ENCODE assay signal across 8 cellular contexts in the genomic region with DNA sequence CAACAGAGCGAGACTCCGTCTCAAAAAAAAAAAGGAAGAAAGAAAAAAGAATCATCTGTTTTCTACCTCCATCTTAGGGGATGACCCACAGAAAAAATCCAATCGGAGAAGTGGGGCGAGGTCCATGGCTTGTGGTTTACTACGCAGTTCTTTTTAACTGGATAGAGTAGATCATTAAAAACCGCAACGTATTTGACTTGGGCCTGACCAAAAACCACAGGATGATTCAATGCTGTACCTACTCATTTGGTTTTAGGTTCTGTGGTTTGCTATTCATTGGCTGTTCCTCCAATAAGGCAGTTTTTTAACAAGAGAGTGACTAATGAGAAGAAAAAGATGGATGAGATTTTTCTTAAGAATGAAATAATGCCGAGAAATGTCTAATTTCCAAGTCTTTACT.
A peak's percentile ranks its signal among the peaks of the same experiment; 100 is the strongest.
DNase-seq lines count a peak whose midpoint lies in the region; ATAC-seq and TF ChIP-seq lines count a peak whose summit lies in the region.

No MANE protein-coding gene starts in this region.

- H4K20me1 ChIP-seq in GM23248 (ENCODE audit: insufficient read depth): no peaks in the 10 kb centered on the region
- no peaks in the 10 kb centered on the region for H4K20me1 ChIP-seq in KMS-11 (ENCODE audit: insufficient read depth)

- no peaks in the 10 kb centered on the region for H3K9me2 ChIP-seq in GM23248 (ENCODE audit: insufficient read depth)

- H3K27ac ChIP-seq in GM23248 (no peak overlapping the region), KMS-11 (no peak overlapping the region), coronary artery (no peak overlapping the region), Peyer's patch (no peak overlapping the region)

- H3F3A ChIP-seq in GM23248 (ENCODE audit: insufficient read depth): no peaks in the 10 kb centered on the region

- H3K9me3 ChIP-seq in GM23248 (ENCODE audit: low read depth) (no peaks in the 10 kb centered on the region), Peyer's patch (no peaks in the 10 kb centered on the region)

- H2AFZ ChIP-seq in GM23248 (no peak overlapping the region), KMS-11 (ENCODE audit: low read depth) (no peak overlapping the region)

- in situ Hi-C loops in GM23248 (cut with MboI): no loop called here

- DNase-seq in GM23248 (peak; percentile 59), fibroblast of villous mesenchyme (ENCODE audit: low read depth) (peak; percentile 7), coronary artery (ENCODE audit: low spot score) (no peak), NCI-H510A treated with DMSO at 0.1 percent for 48 hours (lab: John Stamatoyannopoulos, UW) (no peak), AG08395 (ENCODE audit: low spot score) (no peak), Peyer's patch (no peak)

- ATAC-seq in GM18519 (IDR thresholded peaks at IDR 0.05; ENCODE audit: low FRiP score, unreplicated experiment): peak; percentile 92

- H3K9ac ChIP-seq in GM23248 (no peak overlapping the region), KMS-11 (no peak overlapping the region)

- H3K4me2 ChIP-seq in GM23248 (ENCODE audit: unreplicated experiment) (no peak overlapping the region), KMS-11 (peak overlapping the region; percentile 30; the same call in 1 of the 2 replicates)

- H3K27me3 ChIP-seq in GM23248 (replicated peaks; ENCODE audit: insufficient read depth) (peaks cover 6% of the 10 kb centered on the region; the same call in 1 of the 2 replicates), KMS-11 (ENCODE audit: insufficient read depth, low read depth) (peaks cover 11% of the 10 kb centered on the region; the same call in 1 of the 2 replicates), Peyer's patch (no peaks in the 10 kb centered on the region)

- no peaks in the 10 kb centered on the region for H3K36me3 ChIP-seq in GM23248 (ENCODE audit: low read depth)
- no peaks in the 10 kb centered on the region for H3K36me3 ChIP-seq in KMS-11 (ENCODE audit: insufficient read depth)
- H3K36me3 ChIP-seq in Peyer's patch: no peaks in the 10 kb centered on the region

- 77 to 80% methylated on average over 8 of the region's 8 CpGs for WGBS in GM23248 (ENCODE audit: low coverage in 1 of 2, low lambda C conversion rate in 2 of 2, missing lambda C conversion rate in 2 of 2), 2 experiments

- H3K4me3 ChIP-seq in GM23248 (no peak overlapping the region), KMS-11 (IDR thresholded peaks at IDR 0.05; ENCODE audit: insufficient read depth, low read depth, low read length) (no peak overlapping the region), fibroblast of villous mesenchyme (ENCODE audit: low read depth, low read length) (no peak overlapping the region), coronary artery (no peak overlapping the region), Peyer's patch (no peak overlapping the region)

- H3K4me1 ChIP-seq in GM23248 (ENCODE audit: insufficient read depth) (no peaks in the 10 kb centered on the region), KMS-11 (ENCODE audit: low read depth, poor library complexity, severe bottlenecking) (peaks cover 23% of the 10 kb centered on the region), Peyer's patch (no peaks in the 10 kb centered on the region)

- H3K79me2 ChIP-seq in GM23248 (ENCODE audit: insufficient read depth): no peaks in the 10 kb centered on the region
- no peaks in the 10 kb centered on the region for H3K79me2 ChIP-seq in KMS-11 (ENCODE audit: insufficient read depth, low read depth)

- TF ChIP-seq CTCF in KMS-11 (conservative IDR thresholded peaks at IDR 0.05; ENCODE audit: low read depth, low read length) (no peak), fibroblast of villous mesenchyme (IDR thresholded peaks at IDR 0.05; ENCODE audit: insufficient read depth, low read depth, low read length) (no peak), coronary artery (IDR thresholded peaks at IDR 0.05) (no peak), Peyer's patch (IDR thresholded peaks at IDR 0.05) (no peak)

- no peak for TF ChIP-seq POLR2A in Peyer's patch (IDR thresholded peaks at IDR 0.05)

Comparison
In these comparisons a context has a peak if more than half of its experiments do, and no peak if none do; other contexts are left out.
1. DNase-seq: peak in GM23248 (single experiment) and fibroblast of villous mesenchyme (single experiment); none in coronary artery (single experiment), NCI-H510A treated with DMSO at 0.1 percent for 48 hours (single experiment), AG08395 (single experiment) and Peyer's patch (0 of 3).